In the genomic region with DNA sequence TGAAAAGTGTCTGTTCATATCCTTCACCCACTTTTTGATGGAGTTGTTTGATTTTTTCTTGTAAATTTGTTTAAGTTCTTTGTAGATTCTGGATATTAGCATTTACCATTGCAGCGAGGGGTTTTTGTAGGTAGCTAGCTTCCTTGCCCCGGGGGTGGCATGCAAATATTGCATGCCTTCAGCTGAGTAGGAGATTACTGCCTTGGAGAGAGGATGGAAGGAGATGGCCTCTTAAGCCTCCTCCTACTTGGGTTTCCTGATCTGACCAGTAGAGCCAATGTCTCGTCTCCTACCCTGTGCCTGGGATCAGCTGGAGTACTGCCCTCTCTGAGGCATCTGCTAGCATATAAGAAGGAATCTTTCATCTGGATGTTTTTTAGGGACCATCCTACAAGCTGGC, we compare ENCODE assay signal across 12 cellular contexts.
"Had no signal": no experiment of that assay in that cellular context is flagged by ENCODE, and none has a peak within 500 bp of the region (broad histone marks: within the 10 kb centered on the region; RNA-seq: fewer than 3 reads in every experiment).

No MANE protein-coding gene starts in this region.

- H3K27ac ChIP-seq: body of pancreas, colonic mucosa, esophagus muscularis mucosa, ovary, thyroid gland had no signal

- H3K27me3 Mint-ChIP-seq: activated naive CD8-positive, alpha-beta T cell had no signal

- FAIRE-seq: islet of Langerhans had no signal

- H3K4me3 Mint-ChIP-seq: activated naive CD8-positive, alpha-beta T cell had no signal

- H3K4me1 ChIP-seq: body of pancreas, colonic mucosa, thyroid gland had no signal

- H3K27me3 ChIP-seq: body of pancreas, colonic mucosa, ovary, thyroid gland had no signal

- H3K27ac Mint-ChIP-seq: activated naive CD8-positive, alpha-beta T cell had no signal

- H3K36me3 ChIP-seq: colonic mucosa, esophagus muscularis mucosa, ovary, thyroid gland had no signal

- ATAC-seq: body of pancreas, sciatic nerve had no signal

- H3K4me3 ChIP-seq: body of pancreas, colonic mucosa, esophagus muscularis mucosa, lung, ovary, thyroid gland had no signal

- H3K9me3 ChIP-seq: body of pancreas, colonic mucosa, esophagus muscularis mucosa, ovary, thyroid gland had no signal

- DNase-seq: activated CD4-positive, alpha-beta T cell treated with anti-CD3 and anti-CD28 coated beads for 1 hour; amygdala; body of pancreas; central memory CD4-positive, alpha-beta T cell; colonic mucosa; ovary; thyroid gland had no signal
